ENCODE assay signal across 22 cellular contexts in the genomic region with DNA sequence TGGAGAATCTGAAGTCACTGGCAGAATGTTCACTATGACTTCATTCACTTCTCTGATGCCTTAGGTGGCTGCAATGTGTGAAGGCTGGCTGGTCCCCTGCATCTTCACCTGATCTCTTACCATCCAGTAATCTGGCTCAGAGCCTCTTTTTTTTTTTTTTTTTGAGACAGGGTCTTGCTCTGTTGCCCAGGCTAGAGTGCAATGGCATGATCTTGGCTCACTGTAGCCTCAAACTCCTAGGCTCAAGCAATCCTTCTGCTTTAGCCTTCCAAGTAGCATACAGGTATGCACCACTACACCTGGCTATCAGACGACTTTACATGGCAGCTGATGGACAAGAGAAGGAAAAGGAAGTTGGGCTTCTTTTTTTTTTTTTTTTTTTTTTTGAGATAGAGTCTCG. TPM values are rescaled to one million over a fixed set of nuclear protein-coding genes. Genes with fewer than 3 reads are reported as not detected.
A peak's percentile ranks its signal among the peaks of the same experiment; 100 is the strongest.
DNase-seq lines count a peak whose midpoint lies in the region; ATAC-seq, FAIRE-seq and TF ChIP-seq lines count a peak whose summit lies in the region.
"Had no signal": no experiment of that assay in that cellular context is flagged by ENCODE, and none has a peak within 500 bp of the region (broad histone marks: within the 10 kb centered on the region; RNA-seq: fewer than 3 reads in every experiment).

No MANE protein-coding gene starts in this region.

- H3K4me2 ChIP-seq in K562 (ENCODE audit: insufficient read depth, low read length) (no peak overlapping the region), trophoblast cell (ENCODE audit: low read length) (no peak overlapping the region)

- ATAC-seq in K562 (no peak), GM18519 (IDR thresholded peaks at IDR 0.05; ENCODE audit: low FRiP score, unreplicated experiment) (no peak)
- ATAC-seq in CD8-positive, alpha-beta T cell: no peak
- ATAC-seq: HepG2 had no signal

- no peak overlapping the region for H2BK12ac ChIP-seq in trophoblast cell (ENCODE audit: low read length)

- no peak for TF ChIP-seq CTCF in K562 (IDR thresholded peaks at IDR 0.05 in 2 of 3, conservative IDR thresholded peaks at IDR 0.05 in 1 of 3; ENCODE audit: insufficient read depth in 2 of 3, low read depth in 1 of 3, low read length in 3 of 3)
- TF ChIP-seq CTCF in CD8-positive, alpha-beta T cell (IDR thresholded peaks at IDR 0.05): no peak

- H3K9ac ChIP-seq in K562 (ENCODE audit: insufficient read depth in 1 of 2, low read depth in 2 of 2, low read length in 2 of 2): no peak overlapping the region
- H3K9ac ChIP-seq in trophoblast cell (ENCODE audit: low read length): no peak overlapping the region
- H3K9ac ChIP-seq: GM23248 had no signal

- H3K27me3 Mint-ChIP-seq in CD8-positive, alpha-beta T cell (ENCODE audit: low read depth): no peaks in the 10 kb centered on the region
- H3K27me3 Mint-ChIP-seq: IgD-negative memory B cell had no signal

- no peak overlapping the region for H3K4me3 Mint-ChIP-seq in CD8-positive, alpha-beta T cell
- H3K4me3 Mint-ChIP-seq: CD4-positive, alpha-beta memory T cell had no signal

- H3K9me3 ChIP-seq in K562 (replicated peaks; ENCODE audit: control insufficient read depth, insufficient read depth, low read depth, low read length) (no peaks in the 10 kb centered on the region), trophoblast cell (ENCODE audit: insufficient read depth, low read depth, low read length) (no peaks in the 10 kb centered on the region)
- no peaks in the 10 kb centered on the region for H3K9me3 ChIP-seq in CD8-positive, alpha-beta T cell (ENCODE audit: low read length)
- H3K9me3 ChIP-seq: BE2C had no signal

- H3K79me1 ChIP-seq in trophoblast cell (ENCODE audit: low read length): peaks cover 2% of the 10 kb centered on the region

- H4K20me1 ChIP-seq in K562 (replicated peaks; ENCODE audit: control insufficient read depth, insufficient read depth, low read length): no peaks in the 10 kb centered on the region

- H3K4me1 Mint-ChIP-seq in CD8-positive, alpha-beta T cell (ENCODE audit: low read depth): no peaks in the 10 kb centered on the region
- H3K4me1 Mint-ChIP-seq: CD4-positive, alpha-beta memory T cell had no signal

- no peak overlapping the region for H3K27ac ChIP-seq in K562 (ENCODE audit: extremely low read depth, low read depth, low read length)
- no peak overlapping the region for H3K27ac ChIP-seq in trophoblast cell (ENCODE audit: low read depth, low read length)
- H3K27ac ChIP-seq in CD8-positive, alpha-beta T cell (ENCODE audit: low read depth, low read length): no peak overlapping the region
- H3K27ac ChIP-seq: GM23248 had no signal

- H2AFZ ChIP-seq in K562 (ENCODE audit: low read depth, low read length) (no peak overlapping the region), trophoblast cell (ENCODE audit: insufficient read depth, low read length, poor library complexity) (no peak overlapping the region)
- H2AFZ ChIP-seq: GM23248 had no signal

- H3K4ac ChIP-seq in trophoblast cell (ENCODE audit: low read depth, low read length): no peak overlapping the region

- no peak overlapping the region for H4K12ac ChIP-seq in trophoblast cell (ENCODE audit: low read depth, low read length)

- FAIRE-seq in K562 (lab: Jason Lieb, UNC): no peak
- FAIRE-seq: A204.1, GM12891, GM18507, H54, HepG2 had no signal

- H3K36me3 Mint-ChIP-seq in CD8-positive, alpha-beta T cell: no peaks in the 10 kb centered on the region
- H3K36me3 Mint-ChIP-seq: CD4-positive, alpha-beta memory T cell; IgD-negative memory B cell had no signal

- H3K14ac ChIP-seq in trophoblast cell (ENCODE audit: low read length): no peak overlapping the region

- H3K27me3 ChIP-seq in K562 (ENCODE audit: control insufficient read depth in 2 of 2, insufficient read depth in 2 of 2, low read length in 2 of 2) (no peaks in the 10 kb centered on the region), trophoblast cell (ENCODE audit: insufficient read depth, low read length) (no peaks in the 10 kb centered on the region)
- no peaks in the 10 kb centered on the region for H3K27me3 ChIP-seq in CD8-positive, alpha-beta T cell (ENCODE audit: insufficient read depth, low read length)
- H3K27me3 ChIP-seq: BE2C had no signal

- peaks cover 0 to 5% of the 10 kb centered on the region in 2 experiments; a peak in 4 of 5 replicates for H3K4me1 ChIP-seq in K562 (replicated peaks in 1 of 2; ENCODE audit: control insufficient read depth in 2 of 2, insufficient read depth in 2 of 2, low read length in 2 of 2)
- H3K4me1 ChIP-seq in trophoblast cell (ENCODE audit: control insufficient read depth in 1 of 2, insufficient read depth in 2 of 2, low read length in 2 of 2): peaks cover 2 to 4% of the 10 kb centered on the region in 2 experiments
- H3K4me1 ChIP-seq in CD8-positive, alpha-beta T cell (ENCODE audit: insufficient read depth, low read length): no peaks in the 10 kb centered on the region
- H3K4me1 ChIP-seq: BE2C had no signal

- WGBS in K562 (ENCODE audit: insufficient coverage, low coverage, missing lambda C conversion rate): 13% methylated on average over 1 of the region's 2 CpGs
- WGBS in trophoblast cell (ENCODE audit: extremely low coverage, insufficient coverage, insufficient read length): no CpG with 5 or more reads among the region's 2 CpGs

- intact Hi-C loops in K562 (cut with micrococcal nuclease): no loop called here
- intact Hi-C loops in CD8-positive, alpha-beta T cell (cut with DNase I, micrococcal nuclease): no loop called here

- in situ Hi-C loops in K562 (cut with MboI) (no loop called here), G401 (cut with HindIII; ENCODE audit: low sequenced_read_pairs) (no loop called here)

- no peak overlapping the region for H4K91ac ChIP-seq in trophoblast cell (ENCODE audit: low read depth, low read length)

- DNase-seq in HEK293T (ENCODE audit: extremely low spot score) (no peak), K562 (ENCODE audit: extremely low read depth in 1 of 4, low spot score in 3 of 4) (no peak), trophoblast cell (no peak), medulla oblongata (ENCODE audit: extremely low spot score) (no peak), G401 (ENCODE audit: low spot score) (no peak)
- DNase-seq in CD8-positive, alpha-beta T cell: no peak
- DNase-seq: ACHN; BE2C; Calu3; CD4-positive, alpha-beta memory T cell; DMS79 treated with DMSO at 0.1 percent for 48 hours; GM23248; HCEC 1CT; Kasumi-1; KG1 had no signal

- H3K4me3 ChIP-seq in K562 (no peak overlapping the region), trophoblast cell (ENCODE audit: low read depth, low read length) (no peak overlapping the region)
- no peak overlapping the region for H3K4me3 ChIP-seq in CD8-positive, alpha-beta T cell (ENCODE audit: low read depth, low read length)
- H3K4me3 ChIP-seq: GM23248 had no signal

- no peak overlapping the region for H3K23ac ChIP-seq in trophoblast cell (ENCODE audit: low read length)

- CTCF ChIA-PET in HEK293T (lab: Yijun Ruan, JAX): no interaction called here
- CTCF ChIA-PET in K562 (lab: Yijun Ruan, JAX; ENCODE audit: low intra/inter-chr PET ratio): no interaction called here
- CTCF ChIA-PET in CD8-positive, alpha-beta T cell (lab: Charles Lee): no interaction called here

- H3K9me1 ChIP-seq in K562 (ENCODE audit: control insufficient read depth, insufficient read depth, low read length): no peaks in the 10 kb centered on the region

- no peak for TF ChIP-seq RAD21 in K562 (CRISPR knock-in tag; conservative IDR thresholded peaks at IDR 0.05 in 1 of 2, IDR thresholded peaks at IDR 0.05 in 1 of 2)

- no peak for TF ChIP-seq EP300 in K562 (IDR thresholded peaks at IDR 0.05; ENCODE audit: low read length)

- no peaks in the 10 kb centered on the region for H3K9me3 Mint-ChIP-seq in CD8-positive, alpha-beta T cell
- H3K9me3 Mint-ChIP-seq: CD4-positive, alpha-beta memory T cell; IgD-negative memory B cell had no signal

- H3K18ac ChIP-seq in trophoblast cell (ENCODE audit: low read length): no peak overlapping the region

- BruUV-seq in K562 (replicated peaks; lab: Mats Ljungman, UMichigan): no TSS peak

- POLR2A ChIA-PET in HEK293T (lab: Yijun Ruan, JAX): no interaction called here
- POLR2A ChIA-PET in K562 (lab: Yijun Ruan, JAX): interaction anchor here (5.1 kb wide), 1 partner anchor 8 kb away, joined by 31 read pairs; no protein-coding TSS in a partner anchor
- POLR2A ChIA-PET in CD8-positive, alpha-beta T cell (lab: Charles Lee): no interaction called here

- TF ChIP-seq POLR2A in K562 (conservative IDR thresholded peaks at IDR 0.05): no peak

- H2BK5ac ChIP-seq in trophoblast cell (ENCODE audit: low read depth, low read length, poor library complexity): peak overlapping the region; percentile 21

- H3K36me3 ChIP-seq in K562 (ENCODE audit: control insufficient read depth, insufficient read depth, low read length) (no peaks in the 10 kb centered on the region), trophoblast cell (ENCODE audit: control insufficient read depth in 1 of 2, insufficient read depth in 2 of 2, low read length in 2 of 2) (peaks cover 0 to 2% of the 10 kb centered on the region in 2 experiments)
- H3K36me3 ChIP-seq in CD8-positive, alpha-beta T cell (ENCODE audit: insufficient read depth, low read length): no peaks in the 10 kb centered on the region
- H3K36me3 ChIP-seq: BE2C had no signal

- H2AK5ac ChIP-seq in trophoblast cell (ENCODE audit: low read length): no peak overlapping the region

- no peak overlapping the region for H3K27ac Mint-ChIP-seq in CD8-positive, alpha-beta T cell
- H3K27ac Mint-ChIP-seq: CD4-positive, alpha-beta memory T cell had no signal

- H4K8ac ChIP-seq in trophoblast cell (ENCODE audit: low read depth, low read length): no peak overlapping the region

- peak overlapping the region; percentile 59 for H2BK120ac ChIP-seq in trophoblast cell (ENCODE audit: insufficient read depth, low read length, poor library complexity)

- H3K79me2 ChIP-seq in K562 (ENCODE audit: control insufficient read depth, insufficient read depth, low read length): no peaks in the 10 kb centered on the region
- peaks cover 2% of the 10 kb centered on the region for H3K79me2 ChIP-seq in trophoblast cell (ENCODE audit: control insufficient read depth, insufficient read depth, low read length, poor library complexity)

RNA-seq across cellular contexts. Expression of gene JARID2, which starts 25.8 kb away (rescaled TPM):
- 56.9 and 64.3 TPM in 2 replicates for total RNA-seq in K562 (2011; cell fraction: chromatin; rRNA removed; ENCODE audit: low replicate concordance)
- total RNA-seq in K562 (2011; cell fraction: nucleolus; rRNA removed): 33.0 and 36.0 TPM in 2 replicates
- 32.8 and 33.1 TPM in 2 replicates for total RNA-seq in K562 (2011; cell fraction: nucleoplasm; rRNA removed)
- total RNA-seq in K562 (2014; rRNA removed) (15.5 and 17.4 TPM in 2 replicates), K562 (2014; rRNA removed; fragmentation: Illumina TruSeq; extraction: Trizol) (14.9 and 16.9 TPM in 2 replicates), K562 (2015; rRNA removed; fragmentation: Illumina TruSeq; extraction: Trizol) (16.1 and 16.5 TPM in 2 replicates), K562 (2021) (23.8 and 29.0 TPM in 2 replicates)
- polyA plus RNA-seq in K562 (2011; rRNA removed) (15.7 and 16.8 TPM in 2 replicates), K562 (2014; fragmentation: Illumina TruSeq; extraction: Trizol) (21.7 and 22.5 TPM in 2 replicates), K562 (2014; fragmentation: Nextera tagmentation; extraction: Ambion mirVana) (1 to 10 TPM; 5.0 to 6.7 TPM), K562 (2014; rRNA removed) (12.7 and 15.6 TPM in 2 replicates)
- polyA plus RNA-seq in K562 (2011; cell fraction: cytosol; rRNA removed): 13.0 and 13.9 TPM in 2 replicates
- polyA plus RNA-seq in K562 (2011; cell fraction: nucleus; rRNA removed): 30.2 and 41.3 TPM in 2 replicates
- 14.1 and 15.7 TPM in 2 replicates for polyA plus RNA-seq in K562 (2012)
- 30.8 and 34.8 TPM in 2 replicates for polyA minus RNA-seq in K562 (2011; rRNA and poly(A)+ RNA removed)
- polyA minus RNA-seq in K562 (2011; cell fraction: cytosol; rRNA and poly(A)+ RNA removed): 17.8 and 22.9 TPM in 2 replicates
- 23.2 and 32.0 TPM in 2 replicates for polyA minus RNA-seq in K562 (2011; cell fraction: nucleus; rRNA and poly(A)+ RNA removed)
- polyA plus RNA-seq in trophoblast cell (2013): 41.7 and 44.1 TPM in 2 replicates
- total RNA-seq in CD8-positive, alpha-beta T cell: 10 to 100 TPM; 30.6 to 31.2 TPM
- total RNA-seq in G401 (2014; rRNA removed; shearing (Covaris generic)): 5.7 and 6.0 TPM in 2 replicates
